8 cellular contexts compared by ENCODE assay signal in genomic region chr16:4371481-4372314, GRCh38. TPM values are rescaled to one million over a fixed set of nuclear protein-coding genes. Genes with fewer than 3 reads are reported as not detected.
DNase-seq lines count a peak whose midpoint lies in the region; ATAC-seq and TF ChIP-seq lines count a peak whose summit lies in the region.

Gene VASN, plus strand, starts transcription at chr16:4371848. Its CDS starts 9,030 bp downstream, at chr16:4380878.

- peaks cover 2% of the 10 kb centered on the region for H4K20me1 ChIP-seq in fibroblast of lung (ENCODE audit: control insufficient read depth, extremely low read depth, insufficient read depth, low read length)

- DNase-seq in Ammon's horn (ENCODE audit: low spot score): peak; percentile 63
- peak; percentile 89 for DNase-seq in OCI-M1 (lab: John Stamatoyannopoulos, UW)
- peak; percentile 37 to 63 for DNase-seq in activated T-helper 1 cell treated with anti-CD3 and anti-CD28 coated beads, Interleukin-2, amount 50 U/mL, for 16 hours (ENCODE audit: low read depth in 1 of 2, low spot score in 1 of 2)
- peak; percentile 69 to 75 for DNase-seq in fibroblast of lung (ENCODE audit: low read depth in 2 of 2)
- peak; percentile 61 to 84 (median 78) for DNase-seq in naive thymus-derived CD8-positive, alpha-beta T cell
- no peak for DNase-seq in cerebellar nuclear complex (lab: John Stamatoyannopoulos, UW)

- no peak for TF ChIP-seq CTCF in fibroblast of lung (conservative IDR thresholded peaks at IDR 0.05 in 1 of 2, IDR thresholded peaks at IDR 0.05 in 1 of 2; ENCODE audit: low read depth in 1 of 2, low read length in 2 of 2)

- H3K4me3 Mint-ChIP-seq in naive thymus-derived CD8-positive, alpha-beta T cell: peak within 1 kb of the TSS; percentile 73 to 91 (median 83)
- peak within 1 kb of the TSS; percentile 74 for H3K4me3 Mint-ChIP-seq in stimulated activated memory B cell treated with anti-CD40 and anti-IgM and Interleukin-4, amounts not matched to agents 10 μg/mL and 1 μg/mL and 100 μg/mL, for 72 hours

- peak within 1 kb of the TSS; percentile 93 for H3K27ac ChIP-seq in fibroblast of lung (ENCODE audit: insufficient read depth, low read length)

- no peaks in the 10 kb centered on the region for H3K9me3 Mint-ChIP-seq in naive thymus-derived CD8-positive, alpha-beta T cell
- H3K9me3 Mint-ChIP-seq in stimulated activated memory B cell treated with anti-CD40 and anti-IgM and Interleukin-4, amounts not matched to agents 10 μg/mL and 1 μg/mL and 100 μg/mL, for 72 hours: no peaks in the 10 kb centered on the region

- peaks cover 53% of the 10 kb centered on the region for H3K4me1 ChIP-seq in fibroblast of lung (ENCODE audit: control insufficient read depth, extremely low read depth, insufficient read depth, low read length)

- H3K27me3 ChIP-seq in fibroblast of lung (ENCODE audit: control insufficient read depth, insufficient read depth, low read length): no peaks in the 10 kb centered on the region

- no peaks in the 10 kb centered on the region for H3K9me3 ChIP-seq in fibroblast of lung (ENCODE audit: control insufficient read depth, insufficient read depth, low read depth, low read length)

- POLR2A ChIA-PET in naive thymus-derived CD8-positive, alpha-beta T cell (lab: Charles Lee): interaction anchor here (0.5 to 0.6 kb wide), 2 partner anchors 24 to 249 kb away, joined by 3 to 4 read pairs; no protein-coding TSS in a partner anchor

- H3K27ac Mint-ChIP-seq in naive thymus-derived CD8-positive, alpha-beta T cell: peak within 1 kb of the TSS in 7 of 10 donors; percentile 44 to 93 (median 85)
- no peak within 1 kb of the TSS for H3K27ac Mint-ChIP-seq in stimulated activated memory B cell treated with anti-CD40 and anti-IgM and Interleukin-4, amounts not matched to agents 10 μg/mL and 1 μg/mL and 100 μg/mL, for 72 hours

- ATAC-seq in GM21367 (IDR thresholded peaks at IDR 0.05; ENCODE audit: unreplicated experiment): peak; percentile 64
- ATAC-seq in naive thymus-derived CD8-positive, alpha-beta T cell: peak; percentile 84 to 90
- ATAC-seq in stimulated activated memory B cell treated with anti-CD40 and anti-IgM and Interleukin-4, amounts not matched to agents 10 μg/mL and 1 μg/mL and 100 μg/mL, for 72 hours: peak; percentile 81

- H3K36me3 ChIP-seq in fibroblast of lung (ENCODE audit: control insufficient read depth, insufficient read depth, low read length): peaks cover 6% of the 10 kb centered on the region

- peak within 1 kb of the TSS; percentile 88 for H3K4me2 ChIP-seq in fibroblast of lung (ENCODE audit: extremely low read depth, insufficient read depth, low read length)

- H3K4me3 ChIP-seq in fibroblast of lung (replicated peaks in 1 of 4; ENCODE audit: control extremely low read depth in 1 of 4, insufficient read depth in 1 of 4, low read depth in 3 of 4, low read length in 4 of 4): peak within 1 kb of the TSS; percentile 61 to 97 (median 88)

- peaks cover 0 to 11% (median 0%) of the 10 kb centered on the region in 3 donors for H3K36me3 Mint-ChIP-seq in naive thymus-derived CD8-positive, alpha-beta T cell
- H3K36me3 Mint-ChIP-seq in stimulated activated memory B cell treated with anti-CD40 and anti-IgM and Interleukin-4, amounts not matched to agents 10 μg/mL and 1 μg/mL and 100 μg/mL, for 72 hours: peaks cover 14% of the 10 kb centered on the region

- H3K9ac ChIP-seq in fibroblast of lung (ENCODE audit: insufficient read depth, low read length): peak within 1 kb of the TSS; percentile 82

- no peak within 1 kb of the TSS for H2AFZ ChIP-seq in fibroblast of lung (ENCODE audit: low read length)

- H3K79me2 ChIP-seq in fibroblast of lung (ENCODE audit: control insufficient read depth, insufficient read depth, low read length): peaks cover 47% of the 10 kb centered on the region

- H3K4me1 Mint-ChIP-seq in naive thymus-derived CD8-positive, alpha-beta T cell: peaks cover 11 to 35% (median 21%) of the 10 kb centered on the region in 4 donors
- peaks cover 55% of the 10 kb centered on the region for H3K4me1 Mint-ChIP-seq in stimulated activated memory B cell treated with anti-CD40 and anti-IgM and Interleukin-4, amounts not matched to agents 10 μg/mL and 1 μg/mL and 100 μg/mL, for 72 hours

- no peaks in the 10 kb centered on the region for H3K27me3 Mint-ChIP-seq in naive thymus-derived CD8-positive, alpha-beta T cell
- H3K27me3 Mint-ChIP-seq in stimulated activated memory B cell treated with anti-CD40 and anti-IgM and Interleukin-4, amounts not matched to agents 10 μg/mL and 1 μg/mL and 100 μg/mL, for 72 hours: no peaks in the 10 kb centered on the region

RNA-seq across cellular contexts. Expression of gene VASN, which starts in this region (rescaled TPM):
- total RNA-seq in fibroblast of lung: 57.0 and 79.4 TPM in 2 replicates
- 30.6 and 61.9 TPM in 2 replicates for polyA plus RNA-seq in fibroblast of lung
- 85.6 and 136 TPM in 2 replicates for polyA plus RNA-seq in fibroblast of lung (2012)
- 42.0 and 88.8 TPM in 2 replicates for polyA minus RNA-seq in fibroblast of lung (ENCODE audit: low replicate concordance)
- total RNA-seq in naive thymus-derived CD8-positive, alpha-beta T cell: under 1 TPM; 0.30 to 0.34 TPM
- under 1 TPM in 1 of 3 donors, not detected in 2; 0.12 TPM for polyA plus RNA-seq in naive thymus-derived CD8-positive, alpha-beta T cell

Comparison
In these comparisons a context has a peak if more than half of its experiments do, and no peak if none do; other contexts are left out.
1. RNA of gene VASN (total RNA-seq): 57.0 to 79.4 TPM in fibroblast of lung; 0.30 to 0.34 TPM in naive thymus-derived CD8-positive, alpha-beta T cell; every median in the first group is over 10 times any median in the second.
2. RNA of gene VASN (polyA plus RNA-seq): 30.6 to 136 TPM in fibroblast of lung; 0.12 TPM in naive thymus-derived CD8-positive, alpha-beta T cell; every median in the first group is over 10 times any median in the second.
3. Peak in DNase-seq and ATAC-seq in naive thymus-derived CD8-positive, alpha-beta T cell; RNA of the gene not detected or under 1 TPM.
4. DNase-seq: peak in Ammon's horn (single experiment), OCI-M1 (single experiment), activated T-helper 1 cell treated with anti-CD3 and anti-CD28 coated beads, Interleukin-2, amount 50 U/mL, for 16 hours (2 of 2) and fibroblast of lung (2 of 2); none in cerebellar nuclear complex (0 of 2).
5. Peak in every context shown above with its lines, with median percentiles within 50 percentile points of each other: ATAC-seq.